In the genomic region with DNA sequence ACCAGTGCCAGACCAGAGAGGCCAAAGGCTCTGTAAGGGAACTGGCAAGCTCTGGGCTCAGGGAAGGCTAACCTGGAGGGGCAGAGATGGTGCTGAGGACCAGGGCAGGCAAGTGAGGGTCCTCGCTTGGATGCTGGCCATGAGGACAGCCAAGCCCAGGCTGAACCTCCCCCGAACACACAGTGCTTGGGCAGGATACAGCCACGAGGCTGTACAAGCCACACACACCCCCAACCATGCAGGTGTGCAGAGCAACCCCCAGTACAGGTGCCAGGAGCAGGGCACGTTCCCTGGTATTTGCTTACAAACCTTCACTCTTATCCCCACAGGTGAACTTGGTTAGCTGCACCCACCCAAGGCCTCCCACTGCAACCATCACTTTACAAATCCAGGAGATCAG, we compare ENCODE assay signal across 36 cellular contexts.
"Had no signal": no experiment of that assay in that cellular context is flagged by ENCODE, and none has a peak within 500 bp of the region (broad histone marks: within the 10 kb centered on the region; RNA-seq: fewer than 3 reads in every experiment).

No MANE protein-coding gene starts in this region.

- DNase-seq: activated B cell treated with CpG ODN at 0.5 μM for 24 hours; activated CD4-positive, alpha-beta memory T cell treated with anti-CD3 and anti-CD28 coated beads for 36 hours; activated CD4-positive, alpha-beta T cell treated with anti-CD3 and anti-CD28 coated beads for 4 hours; activated CD4-positive, alpha-beta T cell treated with anti-CD3 and anti-CD28 coated beads, Interleukin-2, amount 50 U/mL, for 1 hour; activated CD8-positive, alpha-beta memory T cell treated with anti-CD3 and anti-CD28 coated beads, Interleukin-2, amount 50 U/mL, for 4 hours; activated naive CD4-positive, alpha-beta T cell; activated naive CD4-positive, alpha-beta T cell treated with anti-CD3 and anti-CD28 coated beads, Interleukin-2, amount 50 U/mL, for 16 hours; activated naive CD8-positive, alpha-beta T cell treated with anti-CD3 and anti-CD28 coated beads for 36 hours; activated T-cell treated with anti-CD3 and anti-CD28 coated beads for 4 hours; activated T-cell treated with anti-CD3 and anti-CD28 coated beads, Interleukin-2, amount 50 U/mL, for 4 hours; amniotic stem cell; brain microvascular endothelial cell; Karpas-422; KBM-7; NCI-H1105; NCI-H1417 treated with DMSO at 0.1 percent for 48 hours; NCI-H187 treated with DMSO at 0.1 percent for 48 hours; NCI-H2081; NCI-H2171 treated with DMSO at 0.1 percent for 48 hours; NCI-H2227 treated with DMSO at 0.1 percent for 48 hours; NCI-H446; NCI-H524; NCI-H69; PC-3; SIG-M5; T-helper 1 cell; T-helper 2 cell; T-helper 9 cell had no signal

- H3K27me3 ChIP-seq: brain microvascular endothelial cell, cardiac muscle cell, Peyer's patch had no signal

- ATAC-seq: activated T-cell treated with anti-CD3 and anti-CD28 coated beads, Interleukin-2, amount 50 U/mL, for 4 hours; PC-3; Right ventricle myocardium inferior; SK-N-SH treated with all-trans-retinoic acid at 6 μM for 48 hours had no signal

- H3K4me3 Mint-ChIP-seq: activated B cell treated with CpG ODN at 0.5 μM for 24 hours; activated CD4-positive, alpha-beta memory T cell treated with anti-CD3 and anti-CD28 coated beads for 36 hours; activated naive CD8-positive, alpha-beta T cell treated with anti-CD3 and anti-CD28 coated beads for 36 hours; activated T-cell treated with anti-CD3 and anti-CD28 coated beads, Interleukin-2, amount 50 U/mL, for 4 hours; activated T-helper 1 cell treated with anti-CD3 and anti-CD28 coated beads, Interleukin-12 subunit alpha, Interleukin-12 subunit beta, Interleukin-2, Interleukin-4 antibody, amounts not matched to agents 30 ng/mL and 10 ng/mL and 1 ng/mL, durations not matched to agents 14 hours and 24 hours and 36 hours; IgD-negative memory B cell had no signal

- H3K27me3 Mint-ChIP-seq: activated CD4-positive, alpha-beta memory T cell treated with anti-CD3 and anti-CD28 coated beads for 36 hours had no signal

- H3K4me3 ChIP-seq: cardiac muscle cell, Peyer's patch had no signal

- H3K4me1 ChIP-seq: Peyer's patch had no signal

- H3K36me3 ChIP-seq: brain microvascular endothelial cell, cardiac muscle cell, Peyer's patch had no signal

- H3K27ac ChIP-seq: brain microvascular endothelial cell, cardiac muscle cell, Peyer's patch, RWPE1, VCaP had no signal

- H3K27ac Mint-ChIP-seq: activated B cell treated with CpG ODN at 0.5 μM for 24 hours; activated CD4-positive, alpha-beta memory T cell treated with anti-CD3 and anti-CD28 coated beads for 36 hours; activated naive CD8-positive, alpha-beta T cell treated with anti-CD3 and anti-CD28 coated beads for 36 hours; activated T-helper 1 cell treated with anti-CD3 and anti-CD28 coated beads, Interleukin-12 subunit alpha, Interleukin-12 subunit beta, Interleukin-2, Interleukin-4 antibody, amounts not matched to agents 30 ng/mL and 10 ng/mL and 1 ng/mL, durations not matched to agents 14 hours and 24 hours and 36 hours; IgD-negative memory B cell had no signal

- H3K36me3 Mint-ChIP-seq: activated CD4-positive, alpha-beta memory T cell treated with anti-CD3 and anti-CD28 coated beads for 36 hours; activated naive CD8-positive, alpha-beta T cell treated with anti-CD3 and anti-CD28 coated beads for 36 hours; IgD-negative memory B cell had no signal

- H3K9me3 ChIP-seq: Peyer's patch had no signal

- H3K9me3 Mint-ChIP-seq: activated B cell treated with CpG ODN at 0.5 μM for 24 hours; activated naive CD8-positive, alpha-beta T cell treated with anti-CD3 and anti-CD28 coated beads for 36 hours; activated T-helper 1 cell treated with anti-CD3 and anti-CD28 coated beads, Interleukin-12 subunit alpha, Interleukin-12 subunit beta, Interleukin-2, Interleukin-4 antibody, amounts not matched to agents 30 ng/mL and 10 ng/mL and 1 ng/mL, durations not matched to agents 14 hours and 24 hours and 36 hours; IgD-negative memory B cell had no signal

- H3K4me1 Mint-ChIP-seq: activated B cell treated with CpG ODN at 0.5 μM for 24 hours; activated naive CD8-positive, alpha-beta T cell treated with anti-CD3 and anti-CD28 coated beads for 36 hours; IgD-negative memory B cell had no signal
